8 cellular contexts compared by ENCODE assay signal in genomic region chr11:66312549-66313320, GRCh38. TPM values are rescaled to one million over a fixed set of nuclear protein-coding genes. Genes with fewer than 3 reads are reported as not detected.
DNase-seq lines count a peak whose midpoint lies in the region; ATAC-seq lines count a peak whose summit lies in the region.

No MANE protein-coding gene starts in this region.

- DNase-seq in DMS79 treated with DMSO at 0.1 percent for 48 hours (lab: John Stamatoyannopoulos, UW), result peak; percentile 86
- peak; percentile 100 for DNase-seq in GM23248
- peak; percentile 99 for DNase-seq in Karpas-422
- peak; percentile 97 for DNase-seq in RKO (ENCODE audit: low spot score)
- DNase-seq in activated T-helper 1 cell treated with anti-CD3 and anti-CD28 coated beads, Interleukin-2, amount 50 U/mL, for 16 hours (ENCODE audit: low read depth in 1 of 2, low spot score in 1 of 2), result peak; percentile 93 to 99
- peak; percentile 100 for DNase-seq in fibroblast of gingiva (ENCODE audit: low read depth)
- peak; percentile 96 for DNase-seq in naive B cell
- peak; percentile 87 to 94 for DNase-seq in stimulated activated CD8-positive, alpha-beta memory T cell treated with anti-CD3 and anti-CD28 coated beads, Interleukin-7, amount 100 ng/mL, for 48 hours (ENCODE audit: extremely low read depth in 1 of 2, low read depth in 1 of 2)

- peaks cover under 1 to 2% (median 2%) of the 10 kb centered on the region in 3 donors for H3K27me3 Mint-ChIP-seq in naive B cell

- H3K4me2 ChIP-seq in GM23248 (ENCODE audit: unreplicated experiment), result peak overlapping the region; percentile 97
- peak overlapping the region; percentile 78 for H3K4me2 ChIP-seq in Karpas-422 (ENCODE audit: low read depth, low read length, poor library complexity, severe bottlenecking)

- peaks cover 7% of the 10 kb centered on the region for H3K4me1 ChIP-seq in GM23248 (ENCODE audit: insufficient read depth)
- H3K4me1 ChIP-seq in Karpas-422 (ENCODE audit: low read length), result peaks cover 34% of the 10 kb centered on the region

- WGBS in GM23248 (ENCODE audit: low coverage in 1 of 2, low lambda C conversion rate in 2 of 2, missing lambda C conversion rate in 2 of 2), 2 experiments, result 0 to 1% methylated on average over 18 to 49 of the region's 52 CpGs

- ATAC-seq in naive B cell (ENCODE audit: low read depth in 2 of 2), result peak; percentile 59 to 61

- H3K9me3 Mint-ChIP-seq in naive B cell, result no peaks in the 10 kb centered on the region

- H3K4me3 ChIP-seq in GM23248 (peak overlapping the region; percentile 87), Karpas-422 (ENCODE audit: low read length) (peak overlapping the region; percentile 65)

- no peaks in the 10 kb centered on the region for H3K36me3 Mint-ChIP-seq in naive B cell

- H3F3A ChIP-seq in GM23248 (ENCODE audit: insufficient read depth), result peaks cover 9% of the 10 kb centered on the region

- peak overlapping the region; percentile 80 to 99 (median 96) for H3K4me3 Mint-ChIP-seq in naive B cell

- peak overlapping the region; percentile 84 to 99 (median 98) for H3K27ac Mint-ChIP-seq in naive B cell

- H3K27ac ChIP-seq in GM23248, result peak overlapping the region; percentile 94
- peak overlapping the region; percentile 62 for H3K27ac ChIP-seq in Karpas-422 (ENCODE audit: low read length)

- H4K20me1 ChIP-seq in GM23248 (ENCODE audit: insufficient read depth) (no peaks in the 10 kb centered on the region), Karpas-422 (ENCODE audit: insufficient read depth, low read depth, low read length) (no peaks in the 10 kb centered on the region)

- no peaks in the 10 kb centered on the region for H3K36me3 ChIP-seq in GM23248 (ENCODE audit: low read depth)
- no peaks in the 10 kb centered on the region for H3K36me3 ChIP-seq in Karpas-422 (ENCODE audit: insufficient read depth, low read length)

- peak overlapping the region; percentile 70 for H2AFZ ChIP-seq in GM23248
- H2AFZ ChIP-seq in Karpas-422 (ENCODE audit: low read length), result no peak overlapping the region

- H3K4me1 Mint-ChIP-seq in naive B cell, result peaks cover 20 to 42% (median 31%) of the 10 kb centered on the region in 3 donors

- H3K79me2 ChIP-seq in GM23248 (ENCODE audit: insufficient read depth), result peaks cover 32% of the 10 kb centered on the region
- no peaks in the 10 kb centered on the region for H3K79me2 ChIP-seq in Karpas-422 (ENCODE audit: low read length)

- H3K9me3 ChIP-seq in GM23248 (ENCODE audit: low read depth) (no peaks in the 10 kb centered on the region), Karpas-422 (ENCODE audit: low read length) (no peaks in the 10 kb centered on the region)

- H3K27me3 ChIP-seq in GM23248 (replicated peaks; ENCODE audit: insufficient read depth), result no peaks in the 10 kb centered on the region
- no peaks in the 10 kb centered on the region for H3K27me3 ChIP-seq in Karpas-422 (ENCODE audit: low read length)

- H3K9ac ChIP-seq in GM23248 (peak overlapping the region; percentile 94), Karpas-422 (ENCODE audit: low read length) (peak overlapping the region; percentile 65)

- no peaks in the 10 kb centered on the region for H3K9me2 ChIP-seq in GM23248 (ENCODE audit: insufficient read depth)
- H3K9me2 ChIP-seq in Karpas-422 (replicated peaks; ENCODE audit: insufficient read depth, low read length), result no peaks in the 10 kb centered on the region

- in situ Hi-C loops in GM23248 (cut with MboI), result no loop called here

RNA-seq across cellular contexts. Expression of gene CD248, which starts 4.1 kb away (rescaled TPM):
- total RNA-seq in GM23248 (2014; rRNA removed; shearing (Covaris generic)), result 212 and 230 TPM in 2 replicates
- 616 and 629 TPM in 2 replicates for polyA plus RNA-seq in GM23248 (2016; fragmentation: Nextera tagmentation; extraction: Ambion mirVana)
- total RNA-seq in Karpas-422 (2014; rRNA removed; shearing (Covaris generic); ENCODE audit: low replicate concordance), result not detected in 2 replicates
- under 1 TPM in 5 of 6 donors, not detected in 1; 0.09 to 0.39 (median 0.24) TPM for polyA plus RNA-seq in naive B cell (ENCODE audit: low read depth in 6 of 6)

RNA-seq across cellular contexts. Expression of gene TMEM151A, which starts 21.0 kb away (rescaled TPM):
- 0.54 TPM in 1 of 2 replicates, not detected in the other for total RNA-seq in GM23248 (2014; rRNA removed; shearing (Covaris generic))
- polyA plus RNA-seq in GM23248 (2016; fragmentation: Nextera tagmentation; extraction: Ambion mirVana), result 0.19 and 0.33 TPM in 2 replicates
- not detected in 2 replicates for total RNA-seq in Karpas-422 (2014; rRNA removed; shearing (Covaris generic); ENCODE audit: low replicate concordance)
- not detected for polyA plus RNA-seq in naive B cell (ENCODE audit: low read depth in 6 of 6)

RNA-seq across cellular contexts. Expression of gene RIN1, which starts 23.5 kb away (rescaled TPM):
- total RNA-seq in GM23248 (2014; rRNA removed; shearing (Covaris generic)), result 37.7 and 44.0 TPM in 2 replicates
- polyA plus RNA-seq in GM23248 (2016; fragmentation: Nextera tagmentation; extraction: Ambion mirVana), result 16.8 and 19.1 TPM in 2 replicates
- total RNA-seq in Karpas-422 (2014; rRNA removed; shearing (Covaris generic); ENCODE audit: low replicate concordance), result 0.78 and 1.1 TPM in 2 replicates
- polyA plus RNA-seq in naive B cell (ENCODE audit: low read depth in 6 of 6), result 1 to 10 TPM in 1 of 6 donors, under 1 TPM in 2, not detected in 3; 0.11 to 3.1 (median 0.51) TPM

RNA-seq across cellular contexts. Expression of gene YIF1A, which starts 23.8 kb away (rescaled TPM):
- total RNA-seq in GM23248 (2014; rRNA removed; shearing (Covaris generic)), result 193 and 222 TPM in 2 replicates
- 259 and 284 TPM in 2 replicates for polyA plus RNA-seq in GM23248 (2016; fragmentation: Nextera tagmentation; extraction: Ambion mirVana)
- total RNA-seq in Karpas-422 (2014; rRNA removed; shearing (Covaris generic); ENCODE audit: low replicate concordance), result 145 and 154 TPM in 2 replicates
- polyA plus RNA-seq in naive B cell (ENCODE audit: low read depth in 6 of 6), result 10 to 100 TPM; 57.1 to 82.1 (median 66.0) TPM

RNA-seq across cellular contexts. Expression of gene BRMS1, which starts 32.2 kb away (rescaled TPM):
- total RNA-seq in GM23248 (2014; rRNA removed; shearing (Covaris generic)), result 48.7 and 65.9 TPM in 2 replicates
- polyA plus RNA-seq in GM23248 (2016; fragmentation: Nextera tagmentation; extraction: Ambion mirVana) (45.9 and 46.2 TPM in 2 replicates), naive B cell (ENCODE audit: low read depth in 6 of 6) (10 to 100 TPM; 56.2 to 81.6 (median 73.0) TPM)
- total RNA-seq in Karpas-422 (2014; rRNA removed; shearing (Covaris generic); ENCODE audit: low replicate concordance), result 32.0 and 57.1 TPM in 2 replicates

Comparison
In these comparisons a context has a peak if more than half of its experiments do, and no peak if none do; other contexts are left out.
1. Peak in every context shown above with its lines: DNase-seq, ATAC-seq, H3K4me3 ChIP-seq and H3K27ac ChIP-seq.
2. RNA of gene CD248, which starts 4.1 kb away (total RNA-seq): 212 to 230 TPM in GM23248; not detected in Karpas-422; every median in the first group is over 100 times any median in the second.
3. RNA of gene RIN1, which starts 23.5 kb away (total RNA-seq): 37.7 to 44.0 TPM in GM23248; 0.78 to 1.1 TPM in Karpas-422; every median in the first group is over 10 times any median in the second.